In genomic region chr1:202348005-202348508, GRCh38 we compare ENCODE assay signal across 8 cellular contexts. TPM values are rescaled to one million over a fixed set of nuclear protein-coding genes. Genes with fewer than 3 reads are reported as not detected.
DNase-seq lines count a peak whose midpoint lies in the region; ATAC-seq and TF ChIP-seq lines count a peak whose summit lies in the region.

No MANE protein-coding gene starts in this region.

- 48 to 57% methylated on average over 5 to 6 of the region's 6 CpGs for WGBS in gastroesophageal sphincter (ENCODE audit: low coverage in 1 of 2), 2 donors

- H3K4me3 Mint-ChIP-seq in activated CD4-positive, alpha-beta T cell treated with anti-CD3 and anti-CD28 coated beads, Interleukin-2, amount 10 ng/mL, durations not matched to agents 24 days and 14 days: peak overlapping the region; percentile 83
- peak overlapping the region; percentile 95 to 99 for H3K4me3 Mint-ChIP-seq in stimulated activated naive CD8-positive, alpha-beta T cell treated with anti-CD3 and anti-CD28 coated beads, Interleukin-15, amount 100 ng/mL, for 72 hours

- TF ChIP-seq CTCF in RWPE2 (IDR thresholded peaks at IDR 0.05; ENCODE audit: poor library complexity, severe bottlenecking) (no peak), gastroesophageal sphincter (IDR thresholded peaks at IDR 0.05) (no peak)

- H3K9me3 ChIP-seq in RWPE2 (ENCODE audit: severe bottlenecking) (no peaks in the 10 kb centered on the region), gastroesophageal sphincter (no peaks in the 10 kb centered on the region)

- TF ChIP-seq EP300 in gastroesophageal sphincter (IDR thresholded peaks at IDR 0.05): no peak

- ATAC-seq in RWPE2 (ENCODE audit: low read depth): no peak
- ATAC-seq in gastroesophageal sphincter: no peak
- no peak for ATAC-seq in stimulated activated naive CD8-positive, alpha-beta T cell treated with anti-CD3 and anti-CD28 coated beads, Interleukin-15, amount 100 ng/mL, for 72 hours

- H3K27ac Mint-ChIP-seq in activated CD4-positive, alpha-beta T cell treated with anti-CD3 and anti-CD28 coated beads, Interleukin-2, amount 10 ng/mL, durations not matched to agents 24 days and 14 days: peak overlapping the region; percentile 93
- H3K27ac Mint-ChIP-seq in stimulated activated naive CD8-positive, alpha-beta T cell treated with anti-CD3 and anti-CD28 coated beads, Interleukin-15, amount 100 ng/mL, for 72 hours: peak overlapping the region; percentile 95 to 99

- no peak overlapping the region for H3K27ac ChIP-seq in RWPE2 (ENCODE audit: poor library complexity, severe bottlenecking)
- H3K27ac ChIP-seq in gastroesophageal sphincter: peak overlapping the region in 3 of 4 donors; percentile 60 to 91 (median 60)

- H3K4me1 Mint-ChIP-seq in activated CD4-positive, alpha-beta T cell treated with anti-CD3 and anti-CD28 coated beads, Interleukin-2, amount 10 ng/mL, durations not matched to agents 24 days and 14 days: peaks cover 29% of the 10 kb centered on the region
- peaks cover 37% of the 10 kb centered on the region for H3K4me1 Mint-ChIP-seq in stimulated activated naive CD8-positive, alpha-beta T cell treated with anti-CD3 and anti-CD28 coated beads, Interleukin-15, amount 100 ng/mL, for 72 hours

- no peak for TF ChIP-seq POLR2A in gastroesophageal sphincter (IDR thresholded peaks at IDR 0.05)

- peak overlapping the region; percentile 66 for H3K4me3 ChIP-seq in RWPE2 (ENCODE audit: severe bottlenecking)
- peak overlapping the region in 1 of 2 donors; percentile 95 for H3K4me3 ChIP-seq in gastroesophageal sphincter

- H3K36me3 ChIP-seq in RWPE2 (ENCODE audit: low read depth): no peaks in the 10 kb centered on the region
- no peaks in the 10 kb centered on the region for H3K36me3 ChIP-seq in gastroesophageal sphincter

- peaks cover 7% of the 10 kb centered on the region for H3K4me1 ChIP-seq in RWPE2 (ENCODE audit: insufficient read depth, poor library complexity, severe bottlenecking)
- H3K4me1 ChIP-seq in gastroesophageal sphincter: peaks cover 0 to 47% (median 7%) of the 10 kb centered on the region in 3 donors

- DNase-seq in activated CD4-positive, alpha-beta T cell treated with anti-CD3 and anti-CD28 coated beads, Interleukin-2, amount 10 ng/mL, durations not matched to agents 24 days and 14 days: no peak
- no peak for DNase-seq in activated CD4-positive, alpha-beta T cell treated with anti-CD3 and anti-CD28 coated beads for 1 hour
- DNase-seq in RWPE2 (ENCODE audit: low spot score) (no peak), kidney tubule cell (ENCODE audit: low spot score) (no peak), hypothalamus (lab: John Stamatoyannopoulos, UW) (no peak), mucosa of gallbladder (ENCODE audit: low spot score) (no peak)
- DNase-seq in stimulated activated naive CD8-positive, alpha-beta T cell treated with anti-CD3 and anti-CD28 coated beads, Interleukin-15, amount 100 ng/mL, for 72 hours: no peak

- intact Hi-C loops in activated CD4-positive, alpha-beta T cell treated with anti-CD3 and anti-CD28 coated beads, Interleukin-2, amount 10 ng/mL, durations not matched to agents 24 days and 14 days (cut with micrococcal nuclease): loop anchor here (2.0 to 10.0 kb wide), 6 partner anchors 33 to 977 kb away; partner anchors contain the start of genes ADIPOR1, KDM5B, RABIF and TMEM183A

- H3K36me3 Mint-ChIP-seq in activated CD4-positive, alpha-beta T cell treated with anti-CD3 and anti-CD28 coated beads, Interleukin-2, amount 10 ng/mL, durations not matched to agents 24 days and 14 days (ENCODE audit: low read depth): no peaks in the 10 kb centered on the region

- H3K27me3 ChIP-seq in RWPE2 (ENCODE audit: insufficient read depth, poor library complexity, severe bottlenecking): no peaks in the 10 kb centered on the region
- H3K27me3 ChIP-seq in gastroesophageal sphincter: no peaks in the 10 kb centered on the region

- H3K9me3 Mint-ChIP-seq in activated CD4-positive, alpha-beta T cell treated with anti-CD3 and anti-CD28 coated beads, Interleukin-2, amount 10 ng/mL, durations not matched to agents 24 days and 14 days: no peaks in the 10 kb centered on the region
- no peaks in the 10 kb centered on the region for H3K9me3 Mint-ChIP-seq in stimulated activated naive CD8-positive, alpha-beta T cell treated with anti-CD3 and anti-CD28 coated beads, Interleukin-15, amount 100 ng/mL, for 72 hours

- H3K27me3 Mint-ChIP-seq in activated CD4-positive, alpha-beta T cell treated with anti-CD3 and anti-CD28 coated beads, Interleukin-2, amount 10 ng/mL, durations not matched to agents 24 days and 14 days: no peaks in the 10 kb centered on the region
- H3K27me3 Mint-ChIP-seq in stimulated activated naive CD8-positive, alpha-beta T cell treated with anti-CD3 and anti-CD28 coated beads, Interleukin-15, amount 100 ng/mL, for 72 hours: no peaks in the 10 kb centered on the region

RNA-seq across cellular contexts. Expression of gene PPP1R12B, which starts 0.4 kb away (rescaled TPM):
- 14.2 and 14.8 TPM in 2 replicates for total RNA-seq in activated CD4-positive, alpha-beta T cell treated with anti-CD3 and anti-CD28 coated beads, Interleukin-2, amount 10 ng/mL, durations not matched to agents 24 days and 14 days
- total RNA-seq in gastroesophageal sphincter (1,000 to 10,000 TPM in 2 of 4 donors, 100 to 1,000 TPM in 2; 747 to 1,375 (median 979) TPM), mucosa of gallbladder (194 TPM)

RNA-seq across cellular contexts. Expression of gene UBE2T, which starts 6.3 kb away (rescaled TPM):
- total RNA-seq in activated CD4-positive, alpha-beta T cell treated with anti-CD3 and anti-CD28 coated beads, Interleukin-2, amount 10 ng/mL, durations not matched to agents 24 days and 14 days: 92.4 and 109 TPM in 2 replicates
- total RNA-seq in gastroesophageal sphincter (1 to 10 TPM in 3 of 4 donors, not detected in 1; 1.7 to 7.3 (median 6.4) TPM), mucosa of gallbladder (4.1 TPM)

Comparison
In these comparisons a context has a peak if more than half of its experiments do, and no peak if none do; other contexts are left out.
1. RNA of gene PPP1R12B, which starts 0.4 kb away (total RNA-seq): 747 to 1,375 TPM in gastroesophageal sphincter and 194 TPM in mucosa of gallbladder (single experiment); 14.2 to 14.8 TPM in activated CD4-positive, alpha-beta T cell treated with anti-CD3 and anti-CD28 coated beads, Interleukin-2, amount 10 ng/mL, durations not matched to agents 24 days and 14 days; every median in the first group is over 10 times any median in the second.
2. RNA of gene UBE2T, which starts 6.3 kb away (total RNA-seq): 92.4 to 109 TPM in activated CD4-positive, alpha-beta T cell treated with anti-CD3 and anti-CD28 coated beads, Interleukin-2, amount 10 ng/mL, durations not matched to agents 24 days and 14 days; 1.7 to 7.3 TPM in gastroesophageal sphincter and 4.1 TPM in mucosa of gallbladder (single experiment); every median in the first group is over 10 times any median in the second.